Comparison of ENCODE assay signal across 1 cellular context in the genomic region with DNA sequence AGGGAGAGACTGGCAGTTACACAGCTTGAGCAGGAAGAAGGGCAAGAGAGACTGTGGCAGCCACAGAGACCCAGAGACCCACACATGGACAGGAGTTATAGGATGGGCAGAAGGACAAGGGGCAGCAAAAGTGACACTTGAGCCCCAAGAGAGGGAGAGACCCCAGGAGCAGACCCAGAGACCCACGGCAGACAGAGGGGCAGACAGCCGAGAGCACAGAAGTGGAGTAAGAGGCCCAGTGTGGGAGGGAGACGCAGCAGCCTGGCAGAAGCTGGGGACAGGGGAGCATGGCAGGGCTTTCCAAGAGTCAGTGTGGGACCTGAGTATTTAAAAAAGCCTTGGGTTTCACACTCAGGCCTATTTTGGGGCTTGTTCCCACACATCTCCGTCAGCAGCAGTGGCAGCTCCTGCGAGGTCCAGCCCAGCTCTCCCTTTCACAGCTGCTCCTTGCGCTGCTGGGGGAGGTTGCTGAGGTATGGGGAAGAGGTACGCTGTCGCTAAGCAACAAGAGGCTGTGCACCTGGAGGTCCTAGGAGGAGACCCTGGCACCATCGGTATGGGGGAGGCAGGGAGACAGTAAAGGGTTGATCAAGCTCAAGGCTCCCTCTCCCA.
TF ChIP-seq lines count a peak whose summit lies in the region.

No MANE protein-coding gene starts in this region.

TF ChIP-seq in IMR-90, 13 proteins besides CTCF, POLR2A, EP300 and RAD21:
- TF ChIP-seq CHD1 (IDR thresholded peaks at IDR 0.05; ENCODE audit: low read depth, low read length) = no peak
- TF ChIP-seq RCOR1 (IDR thresholded peaks at IDR 0.05; ENCODE audit: insufficient replicate concordance, low read length) = no peak
- no peak for TF ChIP-seq NFE2L2 (IDR thresholded peaks at IDR 0.05; ENCODE audit: low read depth, low read length)
- TF ChIP-seq CEBPB (IDR thresholded peaks at IDR 0.05; ENCODE audit: low read depth, low read length) = no peak
- TF ChIP-seq BHLHE40 (IDR thresholded peaks at IDR 0.05; ENCODE audit: low read depth, low read length) = no peak
- TF ChIP-seq, protein P1, sequence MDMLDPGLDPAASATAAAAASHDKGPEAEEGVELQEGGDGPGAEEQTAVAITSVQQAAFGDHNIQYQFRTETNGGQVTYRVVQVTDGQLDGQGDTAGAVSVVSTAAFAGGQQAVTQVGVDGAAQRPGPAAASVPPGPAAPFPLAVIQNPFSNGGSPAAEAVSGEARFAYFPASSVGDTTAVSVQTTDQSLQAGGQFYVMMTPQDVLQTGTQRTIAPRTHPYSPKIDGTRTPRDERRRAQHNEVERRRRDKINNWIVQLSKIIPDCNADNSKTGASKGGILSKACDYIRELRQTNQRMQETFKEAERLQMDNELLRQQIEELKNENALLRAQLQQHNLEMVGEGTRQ (IDR thresholded peaks at IDR 0.05; ENCODE audit: low read depth, low read length) = no peak
- TF ChIP-seq RFX5 (IDR thresholded peaks at IDR 0.05; ENCODE audit: low read depth, low read length) = no peak
- no peak for TF ChIP-seq MAFK (IDR thresholded peaks at IDR 0.05; ENCODE audit: low read depth, low read length)
- no peak for TF ChIP-seq FOS (IDR thresholded peaks at IDR 0.05; ENCODE audit: low read depth, low read length)
- no peak for TF ChIP-seq MXI1 (IDR thresholded peaks at IDR 0.05; ENCODE audit: borderline replicate concordance, low read depth, low read length)
- TF ChIP-seq MAZ (IDR thresholded peaks at IDR 0.05; ENCODE audit: borderline replicate concordance, low read depth, low read length) = no peak
- TF ChIP-seq SMC3 (IDR thresholded peaks at IDR 0.05; ENCODE audit: low read depth, low read length) = no peak
- TF ChIP-seq, protein P2, sequence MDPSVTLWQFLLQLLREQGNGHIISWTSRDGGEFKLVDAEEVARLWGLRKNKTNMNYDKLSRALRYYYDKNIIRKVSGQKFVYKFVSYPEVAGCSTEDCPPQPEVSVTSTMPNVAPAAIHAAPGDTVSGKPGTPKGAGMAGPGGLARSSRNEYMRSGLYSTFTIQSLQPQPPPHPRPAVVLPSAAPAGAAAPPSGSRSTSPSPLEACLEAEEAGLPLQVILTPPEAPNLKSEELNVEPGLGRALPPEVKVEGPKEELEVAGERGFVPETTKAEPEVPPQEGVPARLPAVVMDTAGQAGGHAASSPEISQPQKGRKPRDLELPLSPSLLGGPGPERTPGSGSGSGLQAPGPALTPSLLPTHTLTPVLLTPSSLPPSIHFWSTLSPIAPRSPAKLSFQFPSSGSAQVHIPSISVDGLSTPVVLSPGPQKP (IDR thresholded peaks at IDR 0.05; ENCODE audit: borderline replicate concordance, low read depth, low read length) = no peak
TF ChIP-seq in IMR-90: peak in this region for 0.
